Comparison of ENCODE assay signal across 1 cellular context in the genomic region with DNA sequence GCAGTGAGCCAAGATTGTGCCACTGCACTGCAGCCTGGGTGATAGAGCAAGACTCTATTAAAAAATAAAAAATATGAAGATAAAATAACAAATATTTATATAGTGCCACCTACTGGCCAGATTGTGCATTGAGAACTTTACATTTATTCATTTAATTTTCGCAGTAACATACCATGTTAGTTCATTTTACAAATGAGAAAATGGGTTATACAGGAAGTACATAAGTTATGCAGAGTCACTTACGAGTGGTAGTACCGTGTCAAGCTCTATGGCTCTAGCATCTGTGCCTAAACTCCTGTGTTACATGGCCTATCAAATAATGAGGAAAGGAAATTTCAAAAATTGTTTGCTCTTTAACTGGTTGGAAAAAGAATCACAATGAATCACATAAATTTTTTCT.
TF ChIP-seq lines count a peak whose summit lies in the region.

No MANE protein-coding gene starts in this region.

TF ChIP-seq in HCT116, 20 proteins besides CTCF, POLR2A, EP300 and RAD21 (continued from another document):
- TF ChIP-seq EZH2phosphoT487 (IDR thresholded peaks at IDR 0.05; ENCODE audit: borderline replicate concordance) (no peak), ZFX (IDR thresholded peaks at IDR 0.05) (no peak), TCF7L2 (IDR thresholded peaks at IDR 0.05; ENCODE audit: borderline replicate concordance, extremely low read depth, insufficient read depth, insufficient read length) (no peak), SP1 (IDR thresholded peaks at IDR 0.05; ENCODE audit: low read depth) (no peak), JUND (IDR thresholded peaks at IDR 0.05) (no peak), EGR1 (IDR thresholded peaks at IDR 0.05; ENCODE audit: low read depth) (no peak), YY1 (IDR thresholded peaks at IDR 0.05; ENCODE audit: extremely low read depth, insufficient replicate concordance, low read depth, low read length) (no peak), EZH2 (IDR thresholded peaks at IDR 0.05) (no peak), CEBPB (IDR thresholded peaks at IDR 0.05; ENCODE audit: low read depth) (no peak), ZNF274 (IDR thresholded peaks at IDR 0.05; ENCODE audit: low read depth, low read length) (no peak), SIN3A (IDR thresholded peaks at IDR 0.05; ENCODE audit: low read depth) (no peak), ELF1 (IDR thresholded peaks at IDR 0.05; ENCODE audit: borderline replicate concordance, low read depth) (no peak), SRF (IDR thresholded peaks at IDR 0.05; ENCODE audit: low read depth) (no peak), POLR2AphosphoS5 (IDR thresholded peaks at IDR 0.05; ENCODE audit: low read depth, low read length) (no peak)
- TF ChIP-seq, protein P1, sequence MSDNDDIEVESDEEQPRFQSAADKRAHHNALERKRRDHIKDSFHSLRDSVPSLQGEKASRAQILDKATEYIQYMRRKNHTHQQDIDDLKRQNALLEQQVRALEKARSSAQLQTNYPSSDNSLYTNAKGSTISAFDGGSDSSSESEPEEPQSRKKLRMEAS (IDR thresholded peaks at IDR 0.05), result no peak
- TF ChIP-seq, protein P2, sequence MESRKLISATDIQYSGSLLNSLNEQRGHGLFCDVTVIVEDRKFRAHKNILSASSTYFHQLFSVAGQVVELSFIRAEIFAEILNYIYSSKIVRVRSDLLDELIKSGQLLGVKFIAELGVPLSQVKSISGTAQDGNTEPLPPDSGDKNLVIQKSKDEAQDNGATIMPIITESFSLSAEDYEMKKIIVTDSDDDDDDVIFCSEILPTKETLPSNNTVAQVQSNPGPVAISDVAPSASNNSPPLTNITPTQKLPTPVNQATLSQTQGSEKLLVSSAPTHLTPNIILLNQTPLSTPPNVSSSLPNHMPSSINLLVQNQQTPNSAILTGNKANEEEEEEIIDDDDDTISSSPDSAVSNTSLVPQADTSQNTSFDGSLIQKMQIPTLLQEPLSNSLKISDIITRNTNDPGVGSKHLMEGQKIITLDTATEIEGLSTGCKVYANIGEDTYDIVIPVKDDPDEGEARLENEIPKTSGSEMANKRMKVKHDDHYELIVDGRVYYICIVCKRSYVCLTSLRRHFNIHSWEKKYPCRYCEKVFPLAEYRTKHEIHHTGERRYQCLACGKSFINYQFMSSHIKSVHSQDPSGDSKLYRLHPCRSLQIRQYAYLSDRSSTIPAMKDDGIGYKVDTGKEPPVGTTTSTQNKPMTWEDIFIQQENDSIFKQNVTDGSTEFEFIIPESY (IDR thresholded peaks at IDR 0.05; ENCODE audit: extremely low read depth, insufficient replicate concordance, low read length), result no peak
- TF ChIP-seq, protein P3, sequence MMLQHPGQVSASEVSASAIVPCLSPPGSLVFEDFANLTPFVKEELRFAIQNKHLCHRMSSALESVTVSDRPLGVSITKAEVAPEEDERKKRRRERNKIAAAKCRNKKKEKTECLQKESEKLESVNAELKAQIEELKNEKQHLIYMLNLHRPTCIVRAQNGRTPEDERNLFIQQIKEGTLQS (IDR thresholded peaks at IDR 0.05), result no peak
